In genomic region chr1:13730301-13730700, GRCh38 we compare ENCODE assay signal across 11 cellular contexts. TPM values are rescaled to one million over a fixed set of nuclear protein-coding genes. Genes with fewer than 3 reads are reported as not detected.
DNase-seq lines count a peak whose midpoint lies in the region; ATAC-seq and TF ChIP-seq lines count a peak whose summit lies in the region.
"Had no signal": no experiment of that assay in that cellular context is flagged by ENCODE, and none has a peak within 500 bp of the region (broad histone marks: within the 10 kb centered on the region; RNA-seq: fewer than 3 reads in every experiment).

No MANE protein-coding gene starts in this region.

- no peaks in the 10 kb centered on the region for H3K79me2 ChIP-seq in neural progenitor cell (ENCODE audit: low read depth)

- no peak overlapping the region for H3K4me2 ChIP-seq in neural progenitor cell

- CTCF ChIA-PET in CD8-positive, alpha-beta memory T cell (lab: Charles Lee): interaction anchor here (0.7 to 1.7 kb wide), 5 partner anchors 19 to 65 kb away, joined by 3 to 6 read pairs (median 5); no protein-coding TSS in a partner anchor

- H3F3A ChIP-seq in neural progenitor cell (ENCODE audit: low read depth): no peaks in the 10 kb centered on the region

- peaks cover 69% of the 10 kb centered on the region for H3K4me1 ChIP-seq in CD8-positive, alpha-beta memory T cell (ENCODE audit: insufficient read depth, low read length)
- H3K4me1 ChIP-seq in mucosa of rectum (ENCODE audit: control insufficient read depth in 2 of 2, insufficient read depth in 2 of 2, low read length in 2 of 2) (peaks cover 4 to 8% of the 10 kb centered on the region in 2 donors), neural progenitor cell (peaks cover 15% of the 10 kb centered on the region)
- H3K4me1 ChIP-seq: HAP-1, SJSA1 had no signal

- no peak overlapping the region for H2AFZ ChIP-seq in neural progenitor cell (replicated peaks)

- DNase-seq in CD8-positive, alpha-beta memory T cell: peak in 1 of 5 donors; percentile 58
- no peak for DNase-seq in T-helper 2 cell treated with Interferon-gamma antibody and Interleukin-4, amounts not matched to agents 5 μg/mL and 100 μg/mL, for 36 hours (ENCODE audit: low spot score)
- DNase-seq in stimulated activated CD4-positive, alpha-beta T cell treated with anti-CD3 and anti-CD28 coated beads, Interleukin-2, amount 100 ng/mL, for 24 hours: no peak
- no peak for DNase-seq in neural progenitor cell (ENCODE audit: low spot score)
- no peak for DNase-seq in HPDE6-E6E7 (ENCODE audit: extremely low spot score)

- H3K9me3 Mint-ChIP-seq in CD8-positive, alpha-beta memory T cell: no peaks in the 10 kb centered on the region
- no peaks in the 10 kb centered on the region for H3K9me3 Mint-ChIP-seq in T-helper 2 cell treated with Interferon-gamma antibody and Interleukin-4, amounts not matched to agents 5 μg/mL and 100 μg/mL, for 36 hours
- no peaks in the 10 kb centered on the region for H3K9me3 Mint-ChIP-seq in neural progenitor cell

- H3K4me3 Mint-ChIP-seq in CD8-positive, alpha-beta memory T cell: peak overlapping the region; percentile 70 to 93 (median 84)
- H3K4me3 Mint-ChIP-seq in T-helper 2 cell treated with Interferon-gamma antibody and Interleukin-4, amounts not matched to agents 5 μg/mL and 100 μg/mL, for 36 hours: peak overlapping the region; percentile 83
- H3K4me3 Mint-ChIP-seq in neural progenitor cell: no peak overlapping the region

- H3K9ac ChIP-seq in mucosa of rectum (ENCODE audit: low read depth in 1 of 2, low read length in 2 of 2): no peak overlapping the region
- H3K9ac ChIP-seq in neural progenitor cell: no peak overlapping the region

- peak overlapping the region; percentile 57 for H3K27ac ChIP-seq in CD8-positive, alpha-beta memory T cell (ENCODE audit: low read depth, low read length)
- H3K27ac ChIP-seq in mucosa of rectum (ENCODE audit: low read depth in 2 of 2, low read length in 2 of 2) (peak overlapping the region; percentile 60 to 79), neural progenitor cell (no peak overlapping the region)
- H3K27ac ChIP-seq: SJSA1 had no signal

- no peaks in the 10 kb centered on the region for H3K27me3 ChIP-seq in CD8-positive, alpha-beta memory T cell (ENCODE audit: insufficient read depth, low read length, poor library complexity, severe bottlenecking)
- H3K27me3 ChIP-seq in mucosa of rectum (ENCODE audit: control insufficient read depth in 2 of 2, insufficient read depth in 2 of 2, low read length in 2 of 2): no peaks in the 10 kb centered on the region
- peaks cover 4% of the 10 kb centered on the region for H3K27me3 ChIP-seq in neural progenitor cell
- H3K27me3 ChIP-seq: SJSA1, tibial nerve had no signal

- ATAC-seq in GM21737 (IDR thresholded peaks at IDR 0.05; ENCODE audit: unreplicated experiment): peak; percentile 1
- ATAC-seq in HG02571 (IDR thresholded peaks at IDR 0.05; ENCODE audit: unreplicated experiment): no peak

- no peak for TF ChIP-seq CTCF in neural progenitor cell (IDR thresholded peaks at IDR 0.05)

- H3K36me3 ChIP-seq in CD8-positive, alpha-beta memory T cell (ENCODE audit: insufficient read depth, low read length): no peaks in the 10 kb centered on the region
- H3K36me3 ChIP-seq in mucosa of rectum (ENCODE audit: control insufficient read depth in 2 of 2, insufficient read depth in 2 of 2, low read length in 2 of 2) (no peaks in the 10 kb centered on the region), neural progenitor cell (no peaks in the 10 kb centered on the region)
- H3K36me3 ChIP-seq: HAP-1, SJSA1, tibial nerve had no signal

- H3K4me1 Mint-ChIP-seq in CD8-positive, alpha-beta memory T cell: peaks cover 79 to 95% (median 93%) of the 10 kb centered on the region in 3 donors
- peaks cover 56% of the 10 kb centered on the region for H3K4me1 Mint-ChIP-seq in T-helper 2 cell treated with Interferon-gamma antibody and Interleukin-4, amounts not matched to agents 5 μg/mL and 100 μg/mL, for 36 hours (ENCODE audit: low read depth)
- H3K4me1 Mint-ChIP-seq in neural progenitor cell: peaks cover 47% of the 10 kb centered on the region

- peak overlapping the region; percentile 96 to 100 (median 98) for H3K27ac Mint-ChIP-seq in CD8-positive, alpha-beta memory T cell
- peak overlapping the region; percentile 97 for H3K27ac Mint-ChIP-seq in T-helper 2 cell treated with Interferon-gamma antibody and Interleukin-4, amounts not matched to agents 5 μg/mL and 100 μg/mL, for 36 hours
- no peak overlapping the region for H3K27ac Mint-ChIP-seq in neural progenitor cell

- peaks cover 0 to 15% (median 3%) of the 10 kb centered on the region in 3 donors for H3K36me3 Mint-ChIP-seq in CD8-positive, alpha-beta memory T cell
- peaks cover 12% of the 10 kb centered on the region for H3K36me3 Mint-ChIP-seq in T-helper 2 cell treated with Interferon-gamma antibody and Interleukin-4, amounts not matched to agents 5 μg/mL and 100 μg/mL, for 36 hours (ENCODE audit: low read depth)
- peaks cover 4% of the 10 kb centered on the region for H3K36me3 Mint-ChIP-seq in neural progenitor cell

- H3K27me3 Mint-ChIP-seq in CD8-positive, alpha-beta memory T cell: no peaks in the 10 kb centered on the region
- no peaks in the 10 kb centered on the region for H3K27me3 Mint-ChIP-seq in T-helper 2 cell treated with Interferon-gamma antibody and Interleukin-4, amounts not matched to agents 5 μg/mL and 100 μg/mL, for 36 hours (ENCODE audit: low read depth)
- no peaks in the 10 kb centered on the region for H3K27me3 Mint-ChIP-seq in neural progenitor cell (ENCODE audit: insufficient read depth, low read depth)

- peak overlapping the region; percentile 33 for H3K4me3 ChIP-seq in CD8-positive, alpha-beta memory T cell (ENCODE audit: low read length)
- no peak overlapping the region for H3K4me3 ChIP-seq in mucosa of rectum (ENCODE audit: low read length in 2 of 2)
- H3K4me3 ChIP-seq in neural progenitor cell: no peak overlapping the region
- H3K4me3 ChIP-seq: HAP-1, SJSA1 had no signal

- POLR2A ChIA-PET in CD8-positive, alpha-beta memory T cell (lab: Charles Lee): interaction anchor here (0.6 to 2.9 kb wide), 7 partner anchors 7 to 1822 kb away, joined by 3 to 32 read pairs (median 6); no protein-coding TSS in a partner anchor

- peaks cover 60% of the 10 kb centered on the region for H4K20me1 ChIP-seq in neural progenitor cell (ENCODE audit: low read depth)

- H3K9me3 ChIP-seq in CD8-positive, alpha-beta memory T cell (ENCODE audit: low read length): no peaks in the 10 kb centered on the region
- H3K9me3 ChIP-seq in mucosa of rectum (ENCODE audit: control insufficient read depth in 2 of 2, low read length in 2 of 2) (no peaks in the 10 kb centered on the region), neural progenitor cell (ENCODE audit: low read depth) (no peaks in the 10 kb centered on the region)
- H3K9me3 ChIP-seq: HAP-1, SJSA1, tibial nerve had no signal

RNA-seq across cellular contexts. Expression of gene PRDM2, which starts 30.3 kb away (rescaled TPM):
- 10 to 100 TPM; 67.9 to 70.1 TPM for total RNA-seq in CD8-positive, alpha-beta memory T cell
- polyA plus RNA-seq in CD8-positive, alpha-beta memory T cell: 24.4 TPM
- total RNA-seq in neural progenitor cell (ENCODE audit: low replicate concordance): 17.9 and 22.0 TPM in 2 replicates
